ENCODE assay signal across 14 cellular contexts in the genomic region with DNA sequence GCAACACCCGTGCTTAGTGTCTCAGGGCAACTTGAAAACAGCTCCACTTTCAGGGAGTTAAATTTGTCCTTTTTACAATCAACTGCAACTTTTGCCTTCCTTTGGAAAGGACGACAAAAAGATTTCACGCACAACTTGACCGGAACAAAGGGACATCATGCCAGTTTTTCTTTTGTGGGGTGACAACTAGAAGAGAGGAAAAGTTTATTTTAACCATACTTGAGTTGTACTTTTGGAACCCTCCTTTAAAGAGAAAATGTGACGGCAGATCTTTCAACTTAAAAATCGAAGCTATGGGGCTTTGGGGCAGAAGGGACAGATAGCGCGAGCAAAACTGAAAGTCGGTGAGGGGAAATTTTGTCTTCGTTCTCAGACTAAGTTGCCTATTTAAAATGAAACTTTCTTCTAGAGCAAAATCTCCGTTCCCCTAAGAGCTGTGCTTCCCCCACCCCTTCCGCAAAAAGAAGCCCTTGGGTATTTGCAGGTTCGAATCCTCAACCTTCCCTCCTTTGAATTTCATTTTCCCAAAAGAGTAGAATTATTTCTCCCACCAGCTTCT. TPM values are rescaled to one million over a fixed set of nuclear protein-coding genes. Genes with fewer than 3 reads are reported as not detected.
DNase-seq lines count a peak whose midpoint lies in the region; ATAC-seq and TF ChIP-seq lines count a peak whose summit lies in the region.
"Had no signal": no experiment of that assay in that cellular context is flagged by ENCODE, and none has a peak within 500 bp of the region (broad histone marks: within the 10 kb centered on the region; RNA-seq: fewer than 3 reads in every experiment).

No MANE protein-coding gene starts in this region.

- H3K36me3 Mint-ChIP-seq in H9 (ENCODE audit: insufficient read depth in 1 of 3, low read depth in 3 of 3), result no peaks in the 10 kb centered on the region; a peak in 1 of 7 replicates
- H3K36me3 Mint-ChIP-seq in brain, result no peaks in the 10 kb centered on the region
- no peaks in the 10 kb centered on the region for H3K36me3 Mint-ChIP-seq in neural crest cell (ENCODE audit: low read depth)

- H2BK120ac ChIP-seq in H9 (ENCODE audit: low read depth, low read length, poor library complexity, severe bottlenecking), result no peak overlapping the region

- H3K9ac ChIP-seq in ES-I3 (ENCODE audit: low read depth, low read length), result peak overlapping the region; percentile 46; the same call in 1 of the 2 replicates
- no peak overlapping the region for H3K9ac ChIP-seq in H9 (ENCODE audit: extremely low read depth, insufficient read length, low read length)

- H3K4me1 Mint-ChIP-seq in H9, result peaks cover 44 to 56% of the 10 kb centered on the region in 2 experiments
- peaks cover 38% of the 10 kb centered on the region for H3K4me1 Mint-ChIP-seq in brain
- peaks cover 34% of the 10 kb centered on the region for H3K4me1 Mint-ChIP-seq in neural crest cell

- no peak overlapping the region for H3K23ac ChIP-seq in H9 (ENCODE audit: insufficient read length, low read depth, low read length)

- DNase-seq in H9 (no peak), neural crest cell (ENCODE audit: low read depth, low spot score) (no peak), DMS153 (lab: John Stamatoyannopoulos, UW) (no peak), AG20443 (ENCODE audit: low spot score) (no peak), kidney tubule cell (ENCODE audit: low spot score) (no peak)
- DNase-seq: activated CD4-positive, alpha-beta T cell treated with anti-CD3 and anti-CD28 coated beads for 48 hours; anterior cingulate cortex; NCI-H1105 treated with DMSO at 0.1 percent for 48 hours; NCI-H69; spleen; stimulated activated CD8-positive, alpha-beta memory T cell treated with anti-CD3 and anti-CD28 coated beads, Interleukin-4, amount 100 ng/mL, for 48 hours had no signal

- no peak overlapping the region for H2BK20ac ChIP-seq in H9 (ENCODE audit: low read depth, low read length, poor library complexity, severe bottlenecking)

- H3K79me2 ChIP-seq in H9 (ENCODE audit: insufficient read depth, low read length), result no peaks in the 10 kb centered on the region

- H3K27me3 Mint-ChIP-seq in H9 (ENCODE audit: low read depth) (peaks cover 95% of the 10 kb centered on the region), brain (peaks cover 99% of the 10 kb centered on the region), neural crest cell (ENCODE audit: low read depth) (peaks cover 97% of the 10 kb centered on the region)

- no peak overlapping the region for H4K8ac ChIP-seq in H9 (replicated peaks; ENCODE audit: insufficient read length, low read depth, low read length)

- H3K9me3 ChIP-seq in ES-I3 (ENCODE audit: control insufficient read depth, insufficient read depth, low read length), result no peaks in the 10 kb centered on the region
- no peaks in the 10 kb centered on the region for H3K9me3 ChIP-seq in H9 (ENCODE audit: control insufficient read depth, low read depth, low read length)

- ATAC-seq in GM18520 (IDR thresholded peaks at IDR 0.05; ENCODE audit: unreplicated experiment), result no peak

- no peak overlapping the region for H4K5ac ChIP-seq in H9 (ENCODE audit: insufficient read length, low read depth, low read length)

- no peak overlapping the region for H4K91ac ChIP-seq in H9 (ENCODE audit: insufficient read length, low read depth, low read length)

- H2AK5ac ChIP-seq in H9 (ENCODE audit: insufficient read length, low read length), result no peak overlapping the region

- no CpG with 5 or more reads among the region's 13 CpGs for WGBS in H9 (ENCODE audit: extremely low coverage, insufficient read length, low lambda C conversion rate)

- H3K27me3 ChIP-seq in H9 (ENCODE audit: insufficient read depth, low read length), result peaks cover 60% of the 10 kb centered on the region

- no peaks in the 10 kb centered on the region for H4K20me1 ChIP-seq in H9 (ENCODE audit: control insufficient read depth, insufficient read depth, insufficient read length)

- H3K27ac ChIP-seq in H9 (ENCODE audit: insufficient read length, low read depth, low read length), result no peak overlapping the region
- H3K27ac ChIP-seq: spleen had no signal

- H3K18ac ChIP-seq in H9 (ENCODE audit: insufficient read length, low read depth, low read length), result no peak overlapping the region

- H2BK5ac ChIP-seq in H9 (ENCODE audit: insufficient read length, low read length), result no peak overlapping the region

- peaks cover 30% of the 10 kb centered on the region for H3K23me2 ChIP-seq in H9 (ENCODE audit: insufficient read length, low read depth, low read length, poor library complexity, severe bottlenecking)

- no peak overlapping the region for H2BK12ac ChIP-seq in H9 (ENCODE audit: insufficient read length, low read depth, low read length)

- H3K56ac ChIP-seq in H9 (ENCODE audit: insufficient read length, low read depth, low read length), result no peak overlapping the region

- H3K4me1 ChIP-seq in ES-I3 (ENCODE audit: insufficient read depth, low read length) (peaks cover 13% of the 10 kb centered on the region), H9 (ENCODE audit: insufficient read depth, low read length) (0 out of 2 replicates have a peak, but pooled peaks cover 2% of the 10 kb centered on the region)

- no peak overlapping the region for H3K27ac Mint-ChIP-seq in H9
- H3K27ac Mint-ChIP-seq in brain, result no peak overlapping the region
- H3K27ac Mint-ChIP-seq in neural crest cell (ENCODE audit: unreplicated experiment), result no peak overlapping the region

- peak overlapping the region; percentile 69 for H3K4me2 ChIP-seq in H9 (ENCODE audit: insufficient read depth, insufficient read length, low read length)

- peak overlapping the region; percentile 36 to 77; a peak in 4 of 5 replicates for H3K4me3 Mint-ChIP-seq in H9
- peak overlapping the region in 4 of 5 experiments; percentile 29 to 73 (median 48) for H3K4me3 Mint-ChIP-seq in brain
- H3K4me3 Mint-ChIP-seq in neural crest cell, result peak overlapping the region; percentile 28

- no peak overlapping the region for H2BK15ac ChIP-seq in H9 (ENCODE audit: low read depth, low read length)

- no peak overlapping the region for H3K14ac ChIP-seq in H9 (ENCODE audit: insufficient read depth, low read length)

- no peak overlapping the region for H3K4ac ChIP-seq in H9 (ENCODE audit: low read depth, low read length)

- H2AFZ ChIP-seq in H9 (ENCODE audit: low read length), result no peak overlapping the region

- H3K9me3 Mint-ChIP-seq in H9 (no peaks in the 10 kb centered on the region; a peak in 1 of 5 replicates), brain (peaks cover 0 to 10% (median 5%) of the 10 kb centered on the region in 5 experiments), neural crest cell (no peaks in the 10 kb centered on the region)

- TF ChIP-seq CTCF in H9 (conservative IDR thresholded peaks at IDR 0.05), result no peak
- no peak for TF ChIP-seq CTCF in brain (conservative IDR thresholded peaks at IDR 0.05)
- TF ChIP-seq CTCF in neural crest cell (conservative IDR thresholded peaks at IDR 0.05), result no peak

- H3K79me1 ChIP-seq in H9 (ENCODE audit: insufficient read depth, low read depth, low read length, poor library complexity, severe bottlenecking), result no peaks in the 10 kb centered on the region

- no peaks in the 10 kb centered on the region for H3K36me3 ChIP-seq in ES-I3 (ENCODE audit: insufficient read depth, low read length)

- no peak overlapping the region for H3T11ph ChIP-seq in H9 (ENCODE audit: low read length)

RNA-seq across cellular contexts. Expression of a gene that starts 5.5 kb away (rescaled TPM):
- 0.48 and 0.72 TPM in 2 replicates for total RNA-seq in H9 (2021)
- polyA plus RNA-seq in brain (ENCODE audit: insufficient read depth, low read depth, low replicate concordance), result 2.1 TPM
- 8.2 and 10.8 TPM in 2 replicates for total RNA-seq in neural crest cell
